Comparison of ENCODE assay signal across 8 cellular contexts in the genomic region with DNA sequence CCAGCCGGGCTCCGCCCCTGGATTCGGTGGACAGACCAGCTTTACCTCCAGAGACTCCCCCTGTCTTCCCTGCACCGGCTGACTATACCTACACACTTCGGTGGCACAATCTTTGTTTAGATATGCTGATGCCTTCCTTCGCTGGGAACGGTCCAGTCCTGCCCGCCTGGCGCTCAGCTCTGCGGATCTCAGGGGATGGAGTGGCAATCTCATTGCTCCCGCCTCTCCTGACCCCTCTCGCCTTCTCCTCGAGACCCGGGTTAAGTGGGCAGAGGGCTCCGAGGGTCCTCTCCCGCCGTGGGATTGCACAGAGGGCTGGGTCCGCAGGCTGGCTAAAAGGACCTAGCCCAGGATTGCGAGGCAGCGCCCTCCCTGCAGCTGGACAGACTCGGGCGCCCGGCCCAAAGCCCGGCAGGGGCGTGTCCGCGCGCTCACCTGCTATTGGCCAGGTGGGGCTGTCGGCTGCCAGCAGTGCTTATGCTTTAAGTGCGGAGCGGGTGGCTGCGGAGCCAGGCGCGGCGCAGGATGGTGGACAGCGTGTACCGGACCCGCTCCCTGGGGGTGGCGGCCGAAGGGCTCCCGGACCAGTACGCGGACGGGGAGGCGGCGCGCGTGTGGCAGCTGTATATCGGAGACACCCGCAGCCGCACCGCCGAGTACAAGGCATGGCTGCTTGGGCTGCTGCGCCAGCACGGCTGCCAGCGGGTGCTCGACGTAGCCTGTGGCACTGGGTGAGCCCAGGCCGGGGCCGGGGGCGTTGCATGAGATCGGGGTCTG. TPM values are rescaled to one million over a fixed set of nuclear protein-coding genes. Genes with fewer than 3 reads are reported as not detected.
A peak's percentile ranks its signal among the peaks of the same experiment; 100 is the strongest.
DNase-seq lines count a peak whose midpoint lies in the region; ATAC-seq, FAIRE-seq and TF ChIP-seq lines count a peak whose summit lies in the region.

A gene (plus strand): TSS at position 512 of the 777 bp plus-strand sequence. CDS start 14 bp downstream, at position 526.

- H3K36me3 Mint-ChIP-seq in CD4-positive, CD25-positive, alpha-beta regulatory T cell: no peaks in the 10 kb centered on the region

- H2BK15ac ChIP-seq in H1 (ENCODE audit: low read length): 0 out of 2 replicates have a peak within 1 kb of the TSS, but pooled peaks have one; percentile 81

- no peaks in the 10 kb centered on the region for H3K27me3 Mint-ChIP-seq in CD4-positive, CD25-positive, alpha-beta regulatory T cell

- TF ChIP-seq EP300 in H1 (IDR thresholded peaks at IDR 0.05; ENCODE audit: borderline replicate concordance in 1 of 2, low read depth in 2 of 2, low read length in 2 of 2) (no peak), transverse colon (IDR thresholded peaks at IDR 0.05; ENCODE audit: low read depth) (no peak)

- TF ChIP-seq RAD21 in H1 (IDR thresholded peaks at IDR 0.05 in 1 of 2, conservative IDR thresholded peaks at IDR 0.05 in 1 of 2; ENCODE audit: low read depth in 2 of 2, low read length in 2 of 2): no peak; a peak in 1 of 4 replicates

- intact Hi-C loops in transverse colon (cut with DNase I; ENCODE audit: low total_unique reads): no loop called here

- H3K36me3 ChIP-seq in CD4-positive, CD25-positive, alpha-beta regulatory T cell (ENCODE audit: control insufficient read depth, insufficient read depth, low read length): peaks cover 4% of the 10 kb centered on the region
- H3K36me3 ChIP-seq in MG63 (no peaks in the 10 kb centered on the region), H1 (ENCODE audit: control insufficient read depth in 2 of 4, insufficient read depth in 4 of 4, low read length in 3 of 4) (peaks cover 0 to 2% (median 0%) of the 10 kb centered on the region in 4 experiments; a peak in 1 of 8 replicates), transverse colon (peaks cover 0 to 13% (median 5%) of the 10 kb centered on the region in 4 donors), SJCRH30 (no peaks in the 10 kb centered on the region)

- peaks cover 0 to 18% (median 10%) of the 10 kb centered on the region in 4 donors for H3K4me1 Mint-ChIP-seq in CD4-positive, CD25-positive, alpha-beta regulatory T cell

- no peak for FAIRE-seq in H1 (lab: Jason Lieb, UNC)

- H3K27ac ChIP-seq in CD4-positive, CD25-positive, alpha-beta regulatory T cell (ENCODE audit: insufficient read depth, low read length, poor library complexity, severe bottlenecking): no peak within 1 kb of the TSS
- no peak within 1 kb of the TSS for H3K27ac ChIP-seq in H1 (ENCODE audit: low read depth, low read length)
- H3K27ac ChIP-seq in transverse colon: no peak within 1 kb of the TSS
- H3K27ac ChIP-seq in SJCRH30: no peak within 1 kb of the TSS

- TF ChIP-seq POLR2A in H1 (IDR thresholded peaks at IDR 0.05; ENCODE audit: control extremely low read depth in 1 of 2, low read depth in 2 of 2, low read length in 2 of 2): no peak
- peak; percentile 24 for TF ChIP-seq POLR2A in transverse colon (IDR thresholded peaks at IDR 0.05)

- peak within 1 kb of the TSS; percentile 86 for H4K8ac ChIP-seq in H1 (ENCODE audit: extremely low read depth, insufficient read depth, low read length)

- peak within 1 kb of the TSS; percentile 14 to 88 (median 74) for H3K4me3 Mint-ChIP-seq in CD4-positive, CD25-positive, alpha-beta regulatory T cell

- H2BK120ac ChIP-seq in H1 (replicated peaks; ENCODE audit: low read depth, low read length): no peak within 1 kb of the TSS

- no peaks in the 10 kb centered on the region for H3K9me3 ChIP-seq in CD4-positive, CD25-positive, alpha-beta regulatory T cell (ENCODE audit: control insufficient read depth in 2 of 2, low read length in 2 of 2)
- H3K9me3 ChIP-seq in MG63 (no peaks in the 10 kb centered on the region), H1 (ENCODE audit: insufficient read depth in 2 of 2, low read depth in 1 of 2, low read length in 1 of 2) (no peaks in the 10 kb centered on the region), mononuclear cell (ENCODE audit: low read depth, low read length) (no peaks in the 10 kb centered on the region), transverse colon (no peaks in the 10 kb centered on the region), SJCRH30 (replicated peaks) (no peaks in the 10 kb centered on the region)

- TF ChIP-seq CTCF in H1 (IDR thresholded peaks at IDR 0.05; ENCODE audit: control extremely low read depth in 1 of 3, insufficient read depth in 1 of 3, low read depth in 1 of 3, low read length in 3 of 3): no peak
- no peak for TF ChIP-seq CTCF in transverse colon (IDR thresholded peaks at IDR 0.05)

- DNase-seq in CD4-positive, CD25-positive, alpha-beta regulatory T cell: peak; percentile 21 to 30 (median 26)
- DNase-seq in MG63 (peak; percentile 14), H1 (ENCODE audit: low read depth in 1 of 2, low spot score in 2 of 2) (peak in 1 of 2 experiments; percentile 90), transverse colon (peak; percentile 82), KG1 (lab: John Stamatoyannopoulos, UW) (no peak), SJCRH30 (no peak)
- peak; percentile 31 for DNase-seq in activated CD4-positive, alpha-beta T cell treated with anti-CD3 and anti-CD28 coated beads, Interleukin-2, amount 50 U/mL, for 1 hour

- in situ Hi-C loops in transverse colon (cut with MboI; ENCODE audit: low pct_ligation_motif_present in 1 of 4, low pct_unique_long_range_greater_than_20kb in 1 of 4, low sequenced_read_pairs in 3 of 4): no loop called here

- no peak within 1 kb of the TSS for H3K56ac ChIP-seq in H1 (replicated peaks; ENCODE audit: insufficient read length, low read depth, low read length)

- H3K23ac ChIP-seq in H1 (ENCODE audit: insufficient read length): no peak within 1 kb of the TSS

- peak within 1 kb of the TSS; percentile 91 for H3K18ac ChIP-seq in H1 (ENCODE audit: extremely low read depth, low read length)

- H3K79me1 ChIP-seq in H1 (ENCODE audit: low read depth, low read length): no peaks in the 10 kb centered on the region; the same call in 1 of the 2 replicates

- H3K14ac ChIP-seq in H1 (ENCODE audit: insufficient read length): no peak within 1 kb of the TSS

- WGBS in H1 (ENCODE audit: extremely low coverage in 1 of 2, insufficient coverage in 1 of 2, insufficient read length in 1 of 2, insufficient replicate concordance in 2 of 2, low coverage in 1 of 2, low lambda C conversion rate in 2 of 2, missing lambda C conversion rate in 1 of 2), 2 experiments: 6% methylated on average over 31 of the region's 62 CpGs; no CpG with 5 or more reads in 1 of the 2 experiments
- WGBS in transverse colon (ENCODE audit: low coverage in 1 of 2), 2 donors: 4% methylated on average over 57 of the region's 62 CpGs; no CpG with 5 or more reads in 1 of the 2 donors

- CTCF ChIA-PET in H1 (lab: Charles Lee; ENCODE audit: partially characterized antibody): interaction anchor here (0.5 to 2.2 kb wide), 14 partner anchors 9 to 429 kb away, joined by 3 to 6 read pairs (median 3); a partner anchor contains a TSS

- no peak within 1 kb of the TSS for H3K4ac ChIP-seq in H1 (replicated peaks; ENCODE audit: insufficient read length, low read depth, low read length)

- H3K4me1 ChIP-seq in CD4-positive, CD25-positive, alpha-beta regulatory T cell (ENCODE audit: control insufficient read depth, insufficient read depth, low read length, poor library complexity, severe bottlenecking): peaks cover 14% of the 10 kb centered on the region
- H3K4me1 ChIP-seq in H1 (replicated peaks in 1 of 4; ENCODE audit: control insufficient read depth in 3 of 4, insufficient read depth in 4 of 4, low read length in 3 of 4): peaks cover 0 to 8% (median 6%) of the 10 kb centered on the region in 4 experiments; a peak in 5 of 7 replicates
- H3K4me1 ChIP-seq in mononuclear cell (ENCODE audit: insufficient read depth, low read length): peaks cover 16% of the 10 kb centered on the region
- H3K4me1 ChIP-seq in transverse colon: peaks cover 8 to 17% (median 13%) of the 10 kb centered on the region in 4 donors
- H3K4me1 ChIP-seq in SJCRH30: no peaks in the 10 kb centered on the region

- H3K9me3 Mint-ChIP-seq in CD4-positive, CD25-positive, alpha-beta regulatory T cell: no peaks in the 10 kb centered on the region

- H4K20me1 ChIP-seq in H1 (replicated peaks in 1 of 2; ENCODE audit: control insufficient read depth in 1 of 2, insufficient read depth in 2 of 2, low read length in 2 of 2): no peaks in the 10 kb centered on the region

- no peak within 1 kb of the TSS for H2AK5ac ChIP-seq in H1 (ENCODE audit: low read depth, low read length)

- no peaks in the 10 kb centered on the region for H3K79me2 ChIP-seq in H1 (ENCODE audit: control insufficient read depth in 1 of 2, insufficient read depth in 2 of 2, low read length in 2 of 2)

- peak within 1 kb of the TSS; percentile 24; the same call in 1 of the 2 replicates for H2BK5ac ChIP-seq in H1 (ENCODE audit: low read depth, low read length)

- H3K27ac Mint-ChIP-seq in CD4-positive, CD25-positive, alpha-beta regulatory T cell: peak within 1 kb of the TSS in 2 of 3 donors; percentile 65 to 90

- no peak within 1 kb of the TSS for H2BK20ac ChIP-seq in H1 (ENCODE audit: low read length)

- H3K23me2 ChIP-seq in H1 (ENCODE audit: low read depth, low read length): peaks cover 10% of the 10 kb centered on the region

- POLR2A ChIA-PET in H1 (lab: Charles Lee; ENCODE audit: partially characterized antibody): interaction anchor here (0.7 to 5.3 kb wide), 23 partner anchors 8 to 214 kb away, joined by 3 to 21 read pairs (median 4); a partner anchor contains a TSS

- H3K4me3 ChIP-seq in CD4-positive, CD25-positive, alpha-beta regulatory T cell (ENCODE audit: low read depth, low read length): no peak within 1 kb of the TSS
- no peak within 1 kb of the TSS for H3K4me3 ChIP-seq in MG63
- H3K4me3 ChIP-seq in H1 (ENCODE audit: extremely low read depth in 1 of 4, insufficient read depth in 2 of 4, low read depth in 3 of 4, low read length in 4 of 4): peak within 1 kb of the TSS; percentile 50 to 87 (median 76)
- peak within 1 kb of the TSS; percentile 24 for H3K4me3 ChIP-seq in mononuclear cell (ENCODE audit: low read length)
- peak within 1 kb of the TSS; percentile 26 to 46 (median 36) for H3K4me3 ChIP-seq in transverse colon
- H3K4me3 ChIP-seq in SJCRH30: no peak within 1 kb of the TSS

- peak; percentile 63 to 67 for ATAC-seq in CD4-positive, CD25-positive, alpha-beta regulatory T cell (ENCODE audit: low read depth in 2 of 2)

- peak within 1 kb of the TSS; percentile 30 for H4K5ac ChIP-seq in H1 (ENCODE audit: insufficient read length, low read depth, low read length)

- H2BK12ac ChIP-seq in H1 (ENCODE audit: low read depth, low read length): 0 out of 2 replicates have a peak within 1 kb of the TSS, but pooled peaks have one; percentile 50

- H3K9ac ChIP-seq in H1 (replicated peaks in 1 of 4; ENCODE audit: extremely low read depth in 1 of 4, low read depth in 3 of 4, low read length in 3 of 4): peak within 1 kb of the TSS in 3 of 4 experiments; percentile 50 to 60 (median 54); a peak in 3 of 7 replicates

- no peak within 1 kb of the TSS for H4K91ac ChIP-seq in H1 (replicated peaks; ENCODE audit: insufficient read length, low read length)

- peak within 1 kb of the TSS; percentile 69 to 99 for H3K4me2 ChIP-seq in H1 (ENCODE audit: insufficient read depth in 1 of 2, low read depth in 2 of 2, low read length in 2 of 2)

- H3K27me3 ChIP-seq in CD4-positive, CD25-positive, alpha-beta regulatory T cell (ENCODE audit: control insufficient read depth, insufficient read depth, low read length): no peaks in the 10 kb centered on the region
- H3K27me3 ChIP-seq in MG63 (no peaks in the 10 kb centered on the region), H1 (replicated peaks in 1 of 4; ENCODE audit: control insufficient read depth in 3 of 4, extremely low read depth in 1 of 4, insufficient read depth in 3 of 4, low read length in 3 of 4) (peaks cover 0 to 13% (median 10%) of the 10 kb centered on the region in 4 experiments; a peak in 5 of 7 replicates), mononuclear cell (ENCODE audit: insufficient read depth, low read length) (peaks cover 10% of the 10 kb centered on the region), transverse colon (no peaks in the 10 kb centered on the region), SJCRH30 (no peaks in the 10 kb centered on the region)

- H2AFZ ChIP-seq in H1 (ENCODE audit: low read length): peak within 1 kb of the TSS; percentile 94; the same call in 1 of the 2 replicates

RNA-seq across cellular contexts. Expression of the gene that starts here (rescaled TPM):
- total RNA-seq in CD4-positive, CD25-positive, alpha-beta regulatory T cell: 0.99 TPM
- polyA plus RNA-seq in CD4-positive, CD25-positive, alpha-beta regulatory T cell: under 1 TPM in 1 of 4 donors, not detected in 3; 0.22 TPM
- total RNA-seq in MG63 (2014; rRNA removed; shearing (Covaris generic); ENCODE audit: low replicate concordance): not detected in 2 replicates
- 1.8 TPM in 2 replicates for total RNA-seq in H1 (2021; fragmentation: NEBNext Ultra II Directional; extraction: Animal tissue kit (Norgen Biotek cat#: 25700))
- 3.4 and 4.3 TPM in 2 replicates for polyA plus RNA-seq in H1 (2011; rRNA removed)
- polyA plus RNA-seq in H1 (2011; cell fraction: cytosol; rRNA removed): 3.4 TPM
- polyA plus RNA-seq in H1 (2011; cell fraction: nucleus; rRNA removed): 4.2 TPM
- 1.0 to 3.1 TPM (median 2.3 TPM) in 4 replicates for polyA plus RNA-seq in H1 (2012, experiment 1 of 2)
- polyA plus RNA-seq in H1 (2012, experiment 2 of 2): 2.0 TPM
- 1.3 TPM for polyA plus RNA-seq in H1 (2013, experiment 1 of 2)
- polyA plus RNA-seq in H1 (2013, experiment 2 of 2): 0.85 TPM
- 1.0 and 1.6 TPM in 2 replicates for polyA minus RNA-seq in H1 (2011; rRNA and poly(A)+ RNA removed)
- polyA minus RNA-seq in H1 (2011; cell fraction: cytosol; rRNA and poly(A)+ RNA removed): 1.1 TPM
- polyA minus RNA-seq in H1 (2011; cell fraction: nucleus; rRNA and poly(A)+ RNA removed): 1.2 TPM
- total RNA-seq in mononuclear cell (0.63 TPM), transverse colon (under 1 TPM in 1 of 4 donors, not detected in 3; 0.68 TPM)
- 0.15 TPM in 1 of 2 replicates, not detected in the other for total RNA-seq in SJCRH30 (2014; rRNA removed; shearing (Covaris generic))

Comparison
In these comparisons a context has a peak if more than half of its experiments do, and no peak if none do; other contexts are left out.
1. Peak in DNase-seq and ATAC-seq in CD4-positive, CD25-positive, alpha-beta regulatory T cell; RNA of the gene not detected or under 1 TPM.
2. Peak in DNase-seq in MG63; RNA of the gene not detected or under 1 TPM.
3. Peak in DNase-seq and H3K4me3 ChIP-seq in transverse colon; RNA of the gene not detected or under 1 TPM.
4. H3K4me3 ChIP-seq: peak in H1 (4 of 4) and mononuclear cell (single experiment); none in CD4-positive, CD25-positive, alpha-beta regulatory T cell (single experiment), MG63 (single experiment) and SJCRH30 (single experiment).